In genomic region chrX:154097003-154097596, GRCh38 we compare ENCODE assay signal across 8 cellular contexts. TPM values are rescaled to one million over a fixed set of nuclear protein-coding genes. Genes with fewer than 3 reads are reported as not detected.
DNase-seq lines count a peak whose midpoint lies in the region; ATAC-seq and TF ChIP-seq lines count a peak whose summit lies in the region.

No MANE protein-coding gene starts in this region.

- DNase-seq in SIG-M5 treated with dmso at 0.1 percent for 504 hours (lab: John Stamatoyannopoulos, UW; ENCODE audit: unreplicated experiment) (peak; percentile 39), SIG-M5 (lab: John Stamatoyannopoulos, UW) (no peak), NCI-H2196 (lab: John Stamatoyannopoulos, UW; ENCODE audit: unreplicated experiment) (peak; percentile 69), dermis blood vessel endothelial cell (peak; percentile 76)
- DNase-seq in activated CD4-positive, alpha-beta T cell treated with anti-CD3 and anti-CD28 coated beads, Interleukin-2, amount 50 U/mL, for 24 hours (ENCODE audit: low read depth in 1 of 2, low spot score in 1 of 2): peak; percentile 31 to 39
- peak; percentile 68 to 69 for DNase-seq in stimulated activated CD4-positive, alpha-beta T cell treated with anti-CD3 and anti-CD28 coated beads, Interleukin-4, amount 100 ng/mL, for 4 hours

- peak overlapping the region; percentile 72 to 78 for H3K27ac ChIP-seq in liver (ENCODE audit: low read depth in 1 of 2, low read length in 2 of 2)

- under 1% methylated on average over 72 of the region's 82 CpGs for WGBS in liver

- TF ChIP-seq RAD21 in liver (IDR thresholded peaks at IDR 0.05): no peak

- peak; percentile 31 for ATAC-seq in HG02981 (IDR thresholded peaks at IDR 0.05; ENCODE audit: unreplicated experiment)

- H3K9me3 ChIP-seq in liver (ENCODE audit: control insufficient read depth in 4 of 4, low read length in 3 of 4): no peaks in the 10 kb centered on the region

- H3K4me3 ChIP-seq in liver (ENCODE audit: low read depth in 1 of 3, low read length in 3 of 3): peak overlapping the region; percentile 64 to 91 (median 67)

- H3K4me1 ChIP-seq in liver (ENCODE audit: control insufficient read depth in 4 of 4, insufficient read depth in 4 of 4, low read length in 3 of 4): peaks cover 0 to 34% (median 24%) of the 10 kb centered on the region in 4 donors

- H3K9ac ChIP-seq in liver (ENCODE audit: low read depth in 1 of 2, low read length in 2 of 2): peak overlapping the region; percentile 5 to 55

- H3K36me3 ChIP-seq in liver (ENCODE audit: control insufficient read depth in 4 of 4, insufficient read depth in 3 of 4, low read depth in 1 of 4, low read length in 3 of 4): no peaks in the 10 kb centered on the region

- H3K27me3 ChIP-seq in liver (ENCODE audit: control insufficient read depth in 4 of 4, insufficient read depth in 4 of 4, low read length in 3 of 4): no peaks in the 10 kb centered on the region

- TF ChIP-seq CTCF in liver (IDR thresholded peaks at IDR 0.05; ENCODE audit: low read depth, low read length, missing input control): no peak

TF ChIP-seq in liver, 16 proteins besides CTCF, POLR2A, EP300 and RAD21:
- TF ChIP-seq SP1 (IDR thresholded peaks at IDR 0.05) (no peak), FOXA1 (IDR thresholded peaks at IDR 0.05) (no peak), JUND (IDR thresholded peaks at IDR 0.05) (no peak), MAX (IDR thresholded peaks at IDR 0.05) (no peak), NR2F2 (IDR thresholded peaks at IDR 0.05) (no peak), EGR1 (IDR thresholded peaks at IDR 0.05; ENCODE audit: low read depth in 2 of 2) (no peak), GABPA (IDR thresholded peaks at IDR 0.05 in 1 of 2, conservative IDR thresholded peaks at IDR 0.05 in 1 of 2) (no peak), YY1 (IDR thresholded peaks at IDR 0.05) (no peak)

RNA-seq across cellular contexts. Expression of gene MECP2, which starts 0.4 kb away (rescaled TPM):
- total RNA-seq in dermis blood vessel endothelial cell: 22.5 and 34.9 TPM in 2 replicates
- total RNA-seq in liver: 10 to 100 TPM; 11.1 to 22.0 TPM
- polyA plus RNA-seq in liver: 1 to 10 TPM; 6.9 to 8.8 TPM

RNA-seq across cellular contexts. Expression of gene OPN1LW, which starts 46.9 kb away (rescaled TPM):
- total RNA-seq in dermis blood vessel endothelial cell: not detected in 2 replicates
- total RNA-seq in liver: not detected
- not detected for polyA plus RNA-seq in liver
